ENCODE assay signal across 29 cellular contexts in genomic region chr2:153071090-153071489, GRCh38.
"Had no signal": no experiment of that assay in that cellular context is flagged by ENCODE, and none has a peak within 500 bp of the region (broad histone marks: within the 10 kb centered on the region; RNA-seq: fewer than 3 reads in every experiment).

No MANE protein-coding gene starts in this region.

- FAIRE-seq: TTC549 had no signal

- H3K27me3 ChIP-seq: brain microvascular endothelial cell, cardiac muscle cell, colonic mucosa, SJCRH30 had no signal

- H3K4me1 ChIP-seq: colonic mucosa, SJCRH30 had no signal

- H3K36me3 ChIP-seq: brain microvascular endothelial cell, cardiac muscle cell, colonic mucosa, SJCRH30 had no signal

- DNase-seq: activated CD4-positive, alpha-beta memory T cell treated with anti-CD3 and anti-CD28 coated beads for 36 hours; activated CD4-positive, alpha-beta T cell treated with anti-CD3 and anti-CD28 coated beads for 36 hours; activated CD4-positive, alpha-beta T cell treated with anti-CD3 and anti-CD28 coated beads, Interleukin-2, amount 50 U/mL, for 1 hour; activated CD8-positive, alpha-beta memory T cell treated with anti-CD3 and anti-CD28 coated beads, Interleukin-2, amount 50 U/mL, for 4 hours; activated gamma-delta T cell treated with Interleukin-2 at 50 U/mL for 16 hours; activated naive CD4-positive, alpha-beta T cell treated with anti-CD3 and anti-CD28 coated beads, Interleukin-2, amount 10 ng/mL, durations not matched to agents 7 days and 5 days; activated naive CD8-positive, alpha-beta T cell treated with anti-CD3 and anti-CD28 coated beads, Interleukin-2, amount 50 U/mL, for 24 hours; activated T-cell treated with anti-CD3 and anti-CD28 coated beads for 4 hours; activated T-cell treated with anti-CD3 and anti-CD28 coated beads, Interleukin-2, amount 50 U/mL, for 4 hours; amniotic stem cell; aorta; brain microvascular endothelial cell; colonic mucosa; Kasumi-1; KBM-7; NCI-H1092; NCI-H1436 treated with DMSO at 0.1 percent for 48 hours; NCI-H1694 treated with DMSO at 0.1 percent for 48 hours; NCI-H2029; NCI-H345; NCI-H526; NCI-H748 treated with DMSO at 0.1 percent for 48 hours; SHP77; SJCRH30; T1000 had no signal

- H3K27ac ChIP-seq: brain microvascular endothelial cell, cardiac muscle cell, colonic mucosa, SJCRH30, SK-N-MC had no signal

- H3K4me3 ChIP-seq: cardiac muscle cell, colonic mucosa, SJCRH30, SK-N-MC had no signal

- ATAC-seq: activated CD4-positive, alpha-beta T cell treated with anti-CD3 and anti-CD28 coated beads for 36 hours; activated naive CD8-positive, alpha-beta T cell treated with anti-CD3 and anti-CD28 coated beads, Interleukin-2, amount 50 U/mL, for 24 hours; activated T-cell treated with anti-CD3 and anti-CD28 coated beads, Interleukin-2, amount 50 U/mL, for 4 hours; Panc1 had no signal

- H3K9me3 ChIP-seq: colonic mucosa, SJCRH30 had no signal
